1 cellular context compared by ENCODE assay signal in genomic region chr6:40754481-40755045, GRCh38.
TF ChIP-seq lines count a peak whose summit lies in the region.

No MANE protein-coding gene starts in this region.

TF ChIP-seq in GM23338, 12 proteins besides CTCF, POLR2A, EP300 and RAD21:
- TF ChIP-seq REST (IDR thresholded peaks at IDR 0.05; ENCODE audit: unreplicated experiment): no peak
